In the genomic region with DNA sequence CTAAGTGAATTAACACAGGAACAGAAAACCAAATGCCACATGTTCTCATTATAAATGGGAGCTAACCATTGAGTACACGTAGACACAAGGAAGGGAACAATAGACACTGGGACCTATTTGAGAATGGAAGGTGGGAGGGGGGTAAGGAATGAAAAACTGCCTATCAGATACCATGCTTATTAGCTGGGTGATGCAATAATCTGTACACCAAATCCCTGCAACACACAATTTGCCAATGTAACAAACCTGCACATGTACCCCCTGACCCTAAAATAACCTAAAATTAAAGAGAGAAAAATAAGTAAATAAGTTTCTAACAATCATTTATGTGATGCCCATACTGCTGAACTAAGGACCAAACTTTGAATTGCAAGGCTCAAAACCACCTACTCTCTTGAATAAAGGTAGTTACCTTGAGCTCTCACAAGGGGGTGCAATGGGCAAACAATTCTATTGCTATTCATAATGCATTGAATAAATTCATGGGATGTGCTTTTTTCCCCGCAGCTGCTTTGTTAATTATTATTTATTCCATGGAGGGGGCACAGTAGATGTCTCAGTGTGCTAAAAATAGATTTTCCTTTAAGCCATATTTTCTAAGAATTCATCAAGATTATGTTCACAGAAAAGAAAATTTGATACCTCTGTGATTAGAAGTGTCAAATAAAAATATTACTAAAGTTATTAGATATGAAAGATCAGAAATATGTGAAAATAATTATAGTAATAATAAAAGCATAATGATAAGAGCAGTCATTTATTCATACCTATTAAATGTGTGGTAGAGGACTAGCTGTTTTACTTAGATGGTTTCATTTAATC, we compare ENCODE assay signal across 8 cellular contexts.
DNase-seq lines count a peak whose midpoint lies in the region; ATAC-seq, FAIRE-seq and TF ChIP-seq lines count a peak whose summit lies in the region.

No MANE protein-coding gene starts in this region.

- H3K27ac Mint-ChIP-seq in progenitor cell of endocrine pancreas, result no peak overlapping the region

- no peaks in the 10 kb centered on the region for H3K36me3 Mint-ChIP-seq in progenitor cell of endocrine pancreas (ENCODE audit: insufficient read depth)

- no peaks in the 10 kb centered on the region for H3K4me1 Mint-ChIP-seq in progenitor cell of endocrine pancreas (ENCODE audit: low read depth)

- DNase-seq in DMS153 (lab: John Stamatoyannopoulos, UW), result peak; percentile 60
- peak; percentile 27 for DNase-seq in NCI-H146 (lab: John Stamatoyannopoulos, UW)
- peak; percentile 21 to 71 for DNase-seq in SW 1271 (lab: John Stamatoyannopoulos, UW)
- peak; percentile 37 to 77 for DNase-seq in foreskin fibroblast
- DNase-seq in progenitor cell of endocrine pancreas (ENCODE audit: low spot score, unreplicated experiment), result no peak
- no peak for DNase-seq in GM12891 (ENCODE audit: insufficient read length, low spot score)
- DNase-seq in central memory CD4-positive, alpha-beta T cell, result no peak

- H3K27me3 Mint-ChIP-seq in progenitor cell of endocrine pancreas, result peaks cover 42% of the 10 kb centered on the region

- TF ChIP-seq CTCF in foreskin fibroblast (IDR thresholded peaks at IDR 0.05; ENCODE audit: low read depth, low read length), result peak; percentile 62
- peak; percentile 83 for TF ChIP-seq CTCF in progenitor cell of endocrine pancreas (IDR thresholded peaks at IDR 0.05; ENCODE audit: unreplicated experiment)

- no peak overlapping the region for H3K4me3 Mint-ChIP-seq in progenitor cell of endocrine pancreas (ENCODE audit: low read depth)

- FAIRE-seq in GM12891 (lab: Jason Lieb, UNC), result no peak

- ATAC-seq in GM21717 (IDR thresholded peaks at IDR 0.05; ENCODE audit: unreplicated experiment), result peak; percentile 73

- peaks cover 10% of the 10 kb centered on the region for H3K9me3 Mint-ChIP-seq in progenitor cell of endocrine pancreas (ENCODE audit: low read depth)

- no peak for TF ChIP-seq POLR2A in GM12891 (IDR thresholded peaks at IDR 0.05; ENCODE audit: low read depth, low read length)

- no peak overlapping the region for H3K4me3 ChIP-seq in foreskin fibroblast (ENCODE audit: low read depth in 1 of 2, low read length in 2 of 2)

TF ChIP-seq in GM12891, 5 proteins besides CTCF, POLR2A, EP300 and RAD21:
- TF ChIP-seq SPI1 (IDR thresholded peaks at IDR 0.05; ENCODE audit: low read depth, low read length), result no peak
- no peak for TF ChIP-seq PAX5 (IDR thresholded peaks at IDR 0.05; ENCODE audit: insufficient read depth, low read length, severe bottlenecking)
- TF ChIP-seq POLR2AphosphoS5 (IDR thresholded peaks at IDR 0.05; ENCODE audit: low read depth, low read length), result no peak
- no peak for TF ChIP-seq POU2F2 (IDR thresholded peaks at IDR 0.05; ENCODE audit: low read depth, low read length)
- TF ChIP-seq TAF1 (IDR thresholded peaks at IDR 0.05; ENCODE audit: low read depth, low read length), result no peak
TF ChIP-seq in GM12891: peak in this region for 0.

Comparison
In these comparisons a context has a peak if more than half of its experiments do, and no peak if none do; other contexts are left out.
1. DNase-seq: peak in DMS153 (single experiment), NCI-H146 (single experiment), SW 1271 (2 of 2) and foreskin fibroblast (2 of 2); none in progenitor cell of endocrine pancreas (single experiment), GM12891 (single experiment) and central memory CD4-positive, alpha-beta T cell (single experiment).